In the genomic region with DNA sequence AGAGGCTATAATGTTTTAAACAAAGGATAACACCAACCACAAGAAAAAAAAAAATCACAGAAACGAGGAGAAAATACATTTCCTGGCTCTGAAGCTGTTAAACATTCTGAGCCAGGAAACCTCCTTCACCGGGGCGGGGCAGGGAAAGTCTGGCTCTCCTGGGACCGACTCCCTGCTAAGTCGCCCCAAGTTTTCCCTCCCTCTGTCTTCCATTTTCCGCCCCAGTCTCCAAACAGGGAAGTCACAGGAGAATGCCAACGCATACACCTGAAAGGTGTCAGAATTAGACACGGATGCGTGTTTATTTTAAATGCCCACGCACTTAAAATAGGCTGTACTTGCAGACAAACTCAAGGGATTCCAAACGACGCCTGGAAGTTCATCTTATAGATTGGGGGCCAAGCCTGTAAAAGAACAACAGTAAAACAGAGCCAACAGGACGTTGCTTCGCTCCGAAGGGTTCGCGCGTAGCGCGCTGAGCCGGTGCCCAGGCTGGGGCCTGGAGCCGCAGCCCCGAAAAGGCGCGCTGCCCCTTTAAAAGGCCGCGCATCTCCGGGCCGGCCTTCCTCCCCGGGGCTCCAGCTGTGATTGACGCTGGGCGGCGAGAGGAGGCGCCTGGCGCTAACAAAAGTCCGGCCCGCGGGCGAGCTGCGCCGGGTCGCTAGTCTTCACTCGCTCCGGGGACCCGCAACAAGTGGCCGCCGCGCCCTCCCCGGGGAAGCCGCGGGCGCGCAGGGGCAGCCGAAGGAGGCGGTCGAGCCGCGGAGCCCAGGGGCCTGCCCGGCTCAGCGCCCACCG, we compare ENCODE assay signal across 8 cellular contexts. TPM values are rescaled to one million over a fixed set of nuclear protein-coding genes. Genes with fewer than 3 reads are reported as not detected.
DNase-seq lines count a peak whose midpoint lies in the region; ATAC-seq and TF ChIP-seq lines count a peak whose summit lies in the region.

A gene (plus strand): TSS at position 653 of the 798 bp plus-strand sequence.

- no peaks in the 10 kb centered on the region for H3K4me1 Mint-ChIP-seq in activated CD8-positive, alpha-beta T cell treated with anti-CD3 and anti-CD28 coated beads, Interleukin-2, amount 10 ng/mL, durations not matched to agents 7 days and 5 days (ENCODE audit: low read depth)
- peaks cover 2% of the 10 kb centered on the region for H3K4me1 Mint-ChIP-seq in activated CD8-positive, alpha-beta T cell treated with anti-CD3 and anti-CD28 coated beads for 36 hours (ENCODE audit: low read depth)

- H3K4me3 Mint-ChIP-seq in activated CD8-positive, alpha-beta T cell treated with anti-CD3 and anti-CD28 coated beads, Interleukin-2, amount 10 ng/mL, durations not matched to agents 7 days and 5 days = no peak within 1 kb of the TSS
- no peak within 1 kb of the TSS for H3K4me3 Mint-ChIP-seq in activated CD8-positive, alpha-beta T cell treated with anti-CD3 and anti-CD28 coated beads for 36 hours

- H3K27ac Mint-ChIP-seq in activated CD8-positive, alpha-beta T cell treated with anti-CD3 and anti-CD28 coated beads, Interleukin-2, amount 10 ng/mL, durations not matched to agents 7 days and 5 days = no peak within 1 kb of the TSS
- no peak within 1 kb of the TSS for H3K27ac Mint-ChIP-seq in activated CD8-positive, alpha-beta T cell treated with anti-CD3 and anti-CD28 coated beads for 36 hours

- H3K4me1 ChIP-seq in NT2/D1 (ENCODE audit: insufficient read depth, insufficient read length) (no peaks in the 10 kb centered on the region), mucosa of descending colon (ENCODE audit: low read depth) (no peaks in the 10 kb centered on the region), vagina (peaks cover 13% of the 10 kb centered on the region)

- DNase-seq in activated CD8-positive, alpha-beta T cell treated with anti-CD3 and anti-CD28 coated beads, Interleukin-2, amount 10 ng/mL, durations not matched to agents 7 days and 5 days = no peak
- DNase-seq in activated CD8-positive, alpha-beta T cell treated with anti-CD3 and anti-CD28 coated beads for 36 hours = no peak
- DNase-seq in NT2/D1 (ENCODE audit: low read depth, low spot score) (peak; percentile 58), fibroblast of gingiva (ENCODE audit: low read depth) (peak; percentile 79), mucosa of descending colon (peak; percentile 41 to 68 (median 65)), vagina (ENCODE audit: extremely low spot score in 2 of 2) (no peak)
- no peak for DNase-seq in NK-92 treated with Interleukin-12 subunit alpha and Interleukin-12 subunit beta, amount 100 ng/mL, for 24 hours (lab: John Stamatoyannopoulos, UW)

- H3K27ac ChIP-seq in vagina = peak within 1 kb of the TSS; percentile 89

- TF ChIP-seq POLR2A in vagina (IDR thresholded peaks at IDR 0.05) = peak in 1 of 2 donors; percentile 51

- intact Hi-C loops in activated CD8-positive, alpha-beta T cell treated with anti-CD3 and anti-CD28 coated beads for 36 hours (cut with micrococcal nuclease) = no loop called here
- intact Hi-C loops in mucosa of descending colon (cut with DNase I, micrococcal nuclease) = no loop called here
- intact Hi-C loops in vagina (cut with DNase I) = no loop called here

- H3K36me3 ChIP-seq in NT2/D1 (ENCODE audit: insufficient read depth, insufficient read length, low read length) = peaks cover 8% of the 10 kb centered on the region
- H3K36me3 ChIP-seq in mucosa of descending colon (ENCODE audit: low read depth) = no peaks in the 10 kb centered on the region
- H3K36me3 ChIP-seq in vagina = no peaks in the 10 kb centered on the region

- no peaks in the 10 kb centered on the region for H3K9me3 ChIP-seq in NT2/D1 (ENCODE audit: insufficient read depth, low read length)
- H3K9me3 ChIP-seq in mucosa of descending colon = no peaks in the 10 kb centered on the region
- no peaks in the 10 kb centered on the region for H3K9me3 ChIP-seq in vagina

- ATAC-seq in activated CD8-positive, alpha-beta T cell treated with anti-CD3 and anti-CD28 coated beads, Interleukin-2, amount 10 ng/mL, durations not matched to agents 7 days and 5 days = peak; percentile 36
- ATAC-seq in activated CD8-positive, alpha-beta T cell treated with anti-CD3 and anti-CD28 coated beads for 36 hours = no peak
- peak; percentile 81 for ATAC-seq in mucosa of descending colon
- no peak for ATAC-seq in HG03025 (IDR thresholded peaks at IDR 0.05; ENCODE audit: low FRiP score, unreplicated experiment)

- H3K36me3 Mint-ChIP-seq in activated CD8-positive, alpha-beta T cell treated with anti-CD3 and anti-CD28 coated beads, Interleukin-2, amount 10 ng/mL, durations not matched to agents 7 days and 5 days (ENCODE audit: low read depth) = no peaks in the 10 kb centered on the region
- no peaks in the 10 kb centered on the region for H3K36me3 Mint-ChIP-seq in activated CD8-positive, alpha-beta T cell treated with anti-CD3 and anti-CD28 coated beads for 36 hours (ENCODE audit: low read depth)

- POLR2A ChIA-PET in activated CD8-positive, alpha-beta T cell treated with anti-CD3 and anti-CD28 coated beads, Interleukin-2, amount 10 ng/mL, durations not matched to agents 7 days and 5 days (lab: Charles Lee) = no interaction called here
- POLR2A ChIA-PET in activated CD8-positive, alpha-beta T cell treated with anti-CD3 and anti-CD28 coated beads for 36 hours (lab: Charles Lee) = no interaction called here

- peak within 1 kb of the TSS; percentile 80 for H3K4me3 ChIP-seq in NT2/D1 (ENCODE audit: insufficient read length, low read depth)
- H3K4me3 ChIP-seq in mucosa of descending colon = peak within 1 kb of the TSS; percentile 17
- H3K4me3 ChIP-seq in vagina = peak within 1 kb of the TSS; percentile 70 to 92

- H3K27me3 ChIP-seq in NT2/D1 (ENCODE audit: insufficient read depth, insufficient read length) (no peaks in the 10 kb centered on the region), vagina (no peaks in the 10 kb centered on the region)

- H3K27me3 Mint-ChIP-seq in activated CD8-positive, alpha-beta T cell treated with anti-CD3 and anti-CD28 coated beads, Interleukin-2, amount 10 ng/mL, durations not matched to agents 7 days and 5 days (ENCODE audit: low read depth) = peaks cover 30% of the 10 kb centered on the region
- H3K27me3 Mint-ChIP-seq in activated CD8-positive, alpha-beta T cell treated with anti-CD3 and anti-CD28 coated beads for 36 hours = peaks cover 38% of the 10 kb centered on the region

- peak within 1 kb of the TSS; percentile 87 for H3K9ac ChIP-seq in NT2/D1 (ENCODE audit: insufficient read length, low read depth)

- no peak for TF ChIP-seq CTCF in activated CD8-positive, alpha-beta T cell treated with anti-CD3 and anti-CD28 coated beads for 36 hours (IDR thresholded peaks at IDR 0.05)
- no peak for TF ChIP-seq CTCF in mucosa of descending colon (IDR thresholded peaks at IDR 0.05)
- peak in 1 of 3 experiments; percentile 15 for TF ChIP-seq CTCF in vagina (IDR thresholded peaks at IDR 0.05)

- CTCF ChIA-PET in activated CD8-positive, alpha-beta T cell treated with anti-CD3 and anti-CD28 coated beads, Interleukin-2, amount 10 ng/mL, durations not matched to agents 7 days and 5 days (lab: Charles Lee) = no interaction called here
- CTCF ChIA-PET in activated CD8-positive, alpha-beta T cell treated with anti-CD3 and anti-CD28 coated beads for 36 hours (lab: Charles Lee) = no interaction called here

- no peaks in the 10 kb centered on the region for H3K9me3 Mint-ChIP-seq in activated CD8-positive, alpha-beta T cell treated with anti-CD3 and anti-CD28 coated beads, Interleukin-2, amount 10 ng/mL, durations not matched to agents 7 days and 5 days (ENCODE audit: insufficient read depth)
- no peaks in the 10 kb centered on the region for H3K9me3 Mint-ChIP-seq in activated CD8-positive, alpha-beta T cell treated with anti-CD3 and anti-CD28 coated beads for 36 hours

RNA-seq across cellular contexts. Expression of the gene that starts here (rescaled TPM):
- total RNA-seq in activated CD8-positive, alpha-beta T cell treated with anti-CD3 and anti-CD28 coated beads, Interleukin-2, amount 10 ng/mL, durations not matched to agents 7 days and 5 days = not detected
- total RNA-seq in activated CD8-positive, alpha-beta T cell treated with anti-CD3 and anti-CD28 coated beads for 36 hours = not detected
- total RNA-seq in mucosa of descending colon (10 to 100 TPM in 1 of 3 donors, 1 to 10 TPM in 2; 1.6 to 21.4 (median 3.4) TPM), vagina (21.1 TPM)

Comparison
In these comparisons a context has a peak if more than half of its experiments do, and no peak if none do; other contexts are left out.
1. Peak in ATAC-seq in activated CD8-positive, alpha-beta T cell treated with anti-CD3 and anti-CD28 coated beads, Interleukin-2, amount 10 ng/mL, durations not matched to agents 7 days and 5 days; RNA of the gene not detected or under 1 TPM.
2. DNase-seq: peak in NT2/D1 (single experiment), fibroblast of gingiva (single experiment) and mucosa of descending colon (3 of 3); none in activated CD8-positive, alpha-beta T cell treated with anti-CD3 and anti-CD28 coated beads, Interleukin-2, amount 10 ng/mL, durations not matched to agents 7 days and 5 days (single experiment), activated CD8-positive, alpha-beta T cell treated with anti-CD3 and anti-CD28 coated beads for 36 hours (single experiment), vagina (0 of 2) and NK-92 treated with Interleukin-12 subunit alpha and Interleukin-12 subunit beta, amount 100 ng/mL, for 24 hours (single experiment).
3. H3K4me3 ChIP-seq: peak in every context shown above with its lines; median percentile 81 in vagina; 80 in NT2/D1; 17 in mucosa of descending colon.